In the genomic region with DNA sequence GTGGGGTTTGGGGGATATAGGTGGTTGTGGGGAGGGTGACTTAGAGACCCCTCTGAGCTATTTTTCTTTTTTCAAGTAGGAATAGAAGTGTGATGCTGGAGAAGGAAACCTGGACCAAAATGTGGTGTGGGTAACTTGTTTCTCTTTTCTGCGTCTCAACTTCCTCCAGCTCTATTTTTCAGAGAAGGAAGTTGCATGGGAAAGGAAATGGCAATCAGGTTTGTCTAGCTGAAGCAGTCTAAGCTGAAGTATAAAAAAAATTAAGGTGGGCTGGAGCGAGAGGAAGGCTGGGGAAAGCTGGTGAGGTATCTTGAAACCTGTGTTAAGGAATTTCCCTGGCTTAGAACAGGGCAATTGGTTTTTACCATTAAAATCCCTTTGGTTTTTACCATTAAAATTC, we compare ENCODE assay signal across 24 cellular contexts. TPM values are rescaled to one million over a fixed set of nuclear protein-coding genes. Genes with fewer than 3 reads are reported as not detected.
DNase-seq lines count a peak whose midpoint lies in the region; ATAC-seq lines count a peak whose summit lies in the region.
"Had no signal": no experiment of that assay in that cellular context is flagged by ENCODE, and none has a peak within 500 bp of the region (broad histone marks: within the 10 kb centered on the region; RNA-seq: fewer than 3 reads in every experiment).

No MANE protein-coding gene starts in this region.

- H4K20me1 ChIP-seq in BLaER1 treated with 17β-estradiol and CSF1 and Interleukin-3, amounts not matched to agents 10 nM and 100 nM = no peaks in the 10 kb centered on the region

- H3K4me2 ChIP-seq in BLaER1 treated with 17β-estradiol and CSF1 and Interleukin-3, amounts not matched to agents 10 nM and 100 nM = peak overlapping the region in 7 of 11 experiments; percentile 1 to 50 (median 23); a peak in 8 of 22 replicates
- H3K4me2 ChIP-seq: GM23338 had no signal

- H3K4me1 Mint-ChIP-seq in CD4-positive, CD25-positive, alpha-beta regulatory T cell = peaks cover 17 to 26% (median 19%) of the 10 kb centered on the region in 4 donors
- peaks cover 20% of the 10 kb centered on the region for H3K4me1 Mint-ChIP-seq in activated naive CD8-positive, alpha-beta T cell treated with anti-CD3 and anti-CD28 coated beads, Interleukin-2, amount 50 U/mL, for 24 hours

- peaks cover 15 to 65% (median 51%) of the 10 kb centered on the region in 11 experiments for H3K9me3 ChIP-seq in BLaER1 treated with 17β-estradiol and CSF1 and Interleukin-3, amounts not matched to agents 10 nM and 100 nM (replicated peaks in 1 of 11)
- H3K9me3 ChIP-seq in CD4-positive, CD25-positive, alpha-beta regulatory T cell (ENCODE audit: control insufficient read depth in 2 of 2, low read length in 2 of 2) = peaks cover 7 to 9% of the 10 kb centered on the region in 2 experiments

- H3K4me3 Mint-ChIP-seq in CD4-positive, CD25-positive, alpha-beta regulatory T cell = peak overlapping the region; percentile 14 to 76 (median 48)
- no peak overlapping the region for H3K4me3 Mint-ChIP-seq in activated naive CD8-positive, alpha-beta T cell treated with anti-CD3 and anti-CD28 coated beads, Interleukin-2, amount 50 U/mL, for 24 hours
- H3K4me3 Mint-ChIP-seq: GM23338 had no signal

- peaks cover 0 to 33% (median 17%) of the 10 kb centered on the region in 10 experiments; a peak in 17 of 20 replicates for H3K4me1 ChIP-seq in BLaER1 treated with 17β-estradiol and CSF1 and Interleukin-3, amounts not matched to agents 10 nM and 100 nM
- H3K4me1 ChIP-seq in CD4-positive, CD25-positive, alpha-beta regulatory T cell (ENCODE audit: control insufficient read depth, insufficient read depth, low read length, poor library complexity, severe bottlenecking) = no peaks in the 10 kb centered on the region
- H3K4me1 ChIP-seq: lower lobe of right lung had no signal

- no peaks in the 10 kb centered on the region for H3K36me3 Mint-ChIP-seq in CD4-positive, CD25-positive, alpha-beta regulatory T cell
- H3K36me3 Mint-ChIP-seq in activated naive CD8-positive, alpha-beta T cell treated with anti-CD3 and anti-CD28 coated beads, Interleukin-2, amount 50 U/mL, for 24 hours (ENCODE audit: low read depth) = peaks cover 12% of the 10 kb centered on the region

- peak in 1 of 2 donors; percentile 34 for ATAC-seq in CD4-positive, CD25-positive, alpha-beta regulatory T cell (ENCODE audit: low read depth in 2 of 2)
- ATAC-seq in activated naive CD8-positive, alpha-beta T cell treated with anti-CD3 and anti-CD28 coated beads, Interleukin-2, amount 50 U/mL, for 24 hours = no peak
- ATAC-seq: activated CD4-positive, CD25-positive, alpha-beta regulatory T cell treated with anti-CD3 and anti-CD28 coated beads, Interleukin-2, amount 50 U/mL, for 24 hours; GM23338; lower lobe of right lung had no signal

- H3K27ac ChIP-seq in BLaER1 treated with 17β-estradiol and CSF1 and Interleukin-3, amounts not matched to agents 10 nM and 100 nM = no peak overlapping the region
- no peak overlapping the region for H3K27ac ChIP-seq in CD4-positive, CD25-positive, alpha-beta regulatory T cell (ENCODE audit: insufficient read depth, low read length, poor library complexity, severe bottlenecking)
- H3K27ac ChIP-seq: lower lobe of right lung, Peyer's patch, tibial nerve had no signal

- no peak overlapping the region for H3K9ac ChIP-seq in BLaER1 treated with 17β-estradiol and CSF1 and Interleukin-3, amounts not matched to agents 10 nM and 100 nM

- H3K27me3 Mint-ChIP-seq in CD4-positive, CD25-positive, alpha-beta regulatory T cell = no peaks in the 10 kb centered on the region
- no peaks in the 10 kb centered on the region for H3K27me3 Mint-ChIP-seq in activated naive CD8-positive, alpha-beta T cell treated with anti-CD3 and anti-CD28 coated beads, Interleukin-2, amount 50 U/mL, for 24 hours

- H3K9me3 Mint-ChIP-seq in CD4-positive, CD25-positive, alpha-beta regulatory T cell = peaks cover 0 to 12% (median 0%) of the 10 kb centered on the region in 7 donors
- peaks cover 24% of the 10 kb centered on the region for H3K9me3 Mint-ChIP-seq in activated naive CD8-positive, alpha-beta T cell treated with anti-CD3 and anti-CD28 coated beads, Interleukin-2, amount 50 U/mL, for 24 hours

- H3K36me3 ChIP-seq in BLaER1 treated with 17β-estradiol and CSF1 and Interleukin-3, amounts not matched to agents 10 nM and 100 nM = peaks cover 0 to 3% (median 0%) of the 10 kb centered on the region in 11 experiments; a peak in 1 of 22 replicates
- H3K36me3 ChIP-seq in CD4-positive, CD25-positive, alpha-beta regulatory T cell (ENCODE audit: control insufficient read depth, insufficient read depth, low read length) = no peaks in the 10 kb centered on the region
- H3K36me3 ChIP-seq: lower lobe of right lung, Peyer's patch, tibial nerve had no signal

- H3K4me3 ChIP-seq in BLaER1 treated with 17β-estradiol and CSF1 and Interleukin-3, amounts not matched to agents 10 nM and 100 nM = no peak overlapping the region; a peak in 1 of 20 replicates
- peak overlapping the region; percentile 26 for H3K4me3 ChIP-seq in CD4-positive, CD25-positive, alpha-beta regulatory T cell (ENCODE audit: low read depth, low read length)
- H3K4me3 ChIP-seq: GM23338, lower lobe of right lung, Peyer's patch, tibial nerve had no signal

- DNase-seq in CD4-positive, CD25-positive, alpha-beta regulatory T cell = no peak
- DNase-seq in NOMO-1 treated with DMSO at 0.1 percent for 48 hours (lab: John Stamatoyannopoulos, UW; ENCODE audit: unreplicated experiment) = peak; percentile 63
- DNase-seq in activated naive CD8-positive, alpha-beta T cell treated with anti-CD3 and anti-CD28 coated beads, Interleukin-2, amount 50 U/mL, for 24 hours = no peak
- DNase-seq in HuH-7 (ENCODE audit: low spot score) = no peak
- DNase-seq in NCI-H524 treated with DMSO at 0.1 percent for 48 hours (lab: John Stamatoyannopoulos, UW) = no peak
- no peak for DNase-seq in NCI-H345 (lab: John Stamatoyannopoulos, UW)
- DNase-seq: amygdala; Calu3; cortex of kidney; lower lobe of right lung; NCI-H1048; NCI-H1930; NCI-H2227 treated with DMSO at 0.1 percent for 48 hours; NCI-H82; occipital lobe; Peyer's patch; small intestine; stimulated activated CD4-positive, alpha-beta T cell treated with anti-CD3 and anti-CD28 coated beads, Interleukin-2, amount 100 ng/mL, for 48 hours; stimulated activated naive CD4-positive, alpha-beta T cell treated with Interleukin-2 at 50 U/mL for 16 hours had no signal

- H3K27ac Mint-ChIP-seq in CD4-positive, CD25-positive, alpha-beta regulatory T cell = peak overlapping the region in 2 of 3 donors; percentile 77 to 90
- peak overlapping the region; percentile 43 for H3K27ac Mint-ChIP-seq in activated naive CD8-positive, alpha-beta T cell treated with anti-CD3 and anti-CD28 coated beads, Interleukin-2, amount 50 U/mL, for 24 hours
- H3K27ac Mint-ChIP-seq: GM23338 had no signal

- no peaks in the 10 kb centered on the region for H3K27me3 ChIP-seq in BLaER1 treated with 17β-estradiol and CSF1 and Interleukin-3, amounts not matched to agents 10 nM and 100 nM
- no peaks in the 10 kb centered on the region for H3K27me3 ChIP-seq in CD4-positive, CD25-positive, alpha-beta regulatory T cell (ENCODE audit: control insufficient read depth, insufficient read depth, low read length)
- H3K27me3 ChIP-seq: Peyer's patch, tibial nerve had no signal

RNA-seq across cellular contexts. Expression of gene NINJ2, which starts 34.2 kb away (rescaled TPM):
- 16.8 TPM for total RNA-seq in CD4-positive, CD25-positive, alpha-beta regulatory T cell
- 100 to 1,000 TPM; 106 to 170 (median 143) TPM for polyA plus RNA-seq in CD4-positive, CD25-positive, alpha-beta regulatory T cell
- total RNA-seq: Calu3, kidney epithelial cell had no signal

RNA-seq across cellular contexts. Expression of gene WNK1, which starts 55.0 kb away (rescaled TPM):
- total RNA-seq in CD4-positive, CD25-positive, alpha-beta regulatory T cell = 360 TPM
- polyA plus RNA-seq in CD4-positive, CD25-positive, alpha-beta regulatory T cell = 10 to 100 TPM; 22.1 to 34.6 (median 28.1) TPM
